In genomic region chr16:17469742-17470001, GRCh38 we compare ENCODE assay signal across 10 cellular contexts. TPM values are rescaled to one million over a fixed set of nuclear protein-coding genes. Genes with fewer than 3 reads are reported as not detected.
DNase-seq lines count a peak whose midpoint lies in the region; ATAC-seq, FAIRE-seq and TF ChIP-seq lines count a peak whose summit lies in the region.
"Had no signal": no experiment of that assay in that cellular context is flagged by ENCODE, and none has a peak within 500 bp of the region (broad histone marks: within the 10 kb centered on the region; RNA-seq: fewer than 3 reads in every experiment).

No MANE protein-coding gene starts in this region.

- TF ChIP-seq POLR2A in upper lobe of left lung (IDR thresholded peaks at IDR 0.05) = no peak

- H3K36me3 ChIP-seq in astrocyte (ENCODE audit: insufficient read depth, low read length) (peaks cover 4% of the 10 kb centered on the region), upper lobe of left lung (no peaks in the 10 kb centered on the region)

- peaks cover 7% of the 10 kb centered on the region for H3K27me3 ChIP-seq in astrocyte (ENCODE audit: insufficient read depth, low read length)
- H3K27me3 ChIP-seq in upper lobe of left lung = no peaks in the 10 kb centered on the region

- ATAC-seq in upper lobe of left lung (ENCODE audit: low FRiP score in 2 of 2) = no peak
- ATAC-seq in HG02623 (IDR thresholded peaks at IDR 0.05; ENCODE audit: unreplicated experiment) = no peak
- ATAC-seq: K562 had no signal

- H3K9me3 ChIP-seq in astrocyte (ENCODE audit: insufficient read depth, low read depth, low read length) (no peaks in the 10 kb centered on the region), upper lobe of left lung (no peaks in the 10 kb centered on the region)

- 8 to 10% methylated on average over 7 of the region's 7 CpGs for WGBS in upper lobe of left lung, 2 donors

- H3K79me2 ChIP-seq in astrocyte (ENCODE audit: insufficient read depth, low read length) = peaks cover 55% of the 10 kb centered on the region

- intact Hi-C loops in activated naive CD4-positive, alpha-beta T cell treated with anti-CD3 and anti-CD28 coated beads for 36 hours (cut with micrococcal nuclease) = loop anchor here (2.0 to 5.0 kb wide), 6 partner anchors 107 to 1442 kb away; no protein-coding TSS in a partner anchor

- FAIRE-seq in astrocyte (lab: Jason Lieb, UNC) = no peak
- FAIRE-seq: G401.6, K562 had no signal

- peaks cover 2% of the 10 kb centered on the region for H3K27me3 Mint-ChIP-seq in activated naive CD4-positive, alpha-beta T cell treated with anti-CD3 and anti-CD28 coated beads for 36 hours (ENCODE audit: low read depth)
- H3K27me3 Mint-ChIP-seq in astrocyte (ENCODE audit: low read depth, unreplicated experiment) = peaks cover 9% of the 10 kb centered on the region
- peaks cover 22% of the 10 kb centered on the region for H3K27me3 Mint-ChIP-seq in mesothelial cell of epicardium (ENCODE audit: low read depth)

- H3K4me2 ChIP-seq in astrocyte (ENCODE audit: low read length) = peak overlapping the region; percentile 96

- no peak for DNase-seq in activated naive CD4-positive, alpha-beta T cell treated with anti-CD3 and anti-CD28 coated beads for 36 hours
- DNase-seq in activated naive CD4-positive, alpha-beta T cell (lab: John Stamatoyannopoulos, UW) = no peak
- DNase-seq in astrocyte (ENCODE audit: low read depth) = no peak
- no peak for DNase-seq in mesothelial cell of epicardium (ENCODE audit: low spot score in 2 of 2, unreplicated experiment in 2 of 2)
- DNase-seq in upper lobe of left lung = no peak
- no peak for DNase-seq in DMS153 treated with DMSO at 0.1 percent for 48 hours (lab: John Stamatoyannopoulos, UW; ENCODE audit: unreplicated experiment)
- no peak for DNase-seq in stimulated activated CD4-positive, alpha-beta T cell treated with anti-CD3 and anti-CD28 coated beads, Interleukin-1b, Interleukin-23, amount 100 ng/mL, for 48 hours

- H3K4me1 ChIP-seq in astrocyte (ENCODE audit: insufficient read depth, low read length) (peaks cover 26% of the 10 kb centered on the region), upper lobe of left lung (peaks cover 22 to 40% (median 31%) of the 10 kb centered on the region in 4 donors)

- H3K27ac Mint-ChIP-seq in activated naive CD4-positive, alpha-beta T cell treated with anti-CD3 and anti-CD28 coated beads for 36 hours = peak overlapping the region; percentile 50
- H3K27ac Mint-ChIP-seq in astrocyte (ENCODE audit: unreplicated experiment) (peak overlapping the region; percentile 90), mesothelial cell of epicardium (peak overlapping the region; percentile 43)

- H4K20me1 ChIP-seq in astrocyte (ENCODE audit: insufficient read depth, low read length) = peaks cover 51% of the 10 kb centered on the region

- H3K36me3 Mint-ChIP-seq in activated naive CD4-positive, alpha-beta T cell treated with anti-CD3 and anti-CD28 coated beads for 36 hours (ENCODE audit: low read depth) = peaks cover 2% of the 10 kb centered on the region
- no peaks in the 10 kb centered on the region for H3K36me3 Mint-ChIP-seq in astrocyte (ENCODE audit: low read depth, unreplicated experiment)
- H3K36me3 Mint-ChIP-seq in mesothelial cell of epicardium = no peaks in the 10 kb centered on the region

- H3K9ac ChIP-seq in astrocyte (ENCODE audit: low read length) = peak overlapping the region; percentile 91

- H3K4me3 ChIP-seq in astrocyte (ENCODE audit: insufficient read depth, low read depth, low read length) (peak overlapping the region; percentile 78), upper lobe of left lung (peak overlapping the region; percentile 12 to 80 (median 60))
- H3K4me3 ChIP-seq: K562 had no signal

- H3K4me1 Mint-ChIP-seq in activated naive CD4-positive, alpha-beta T cell treated with anti-CD3 and anti-CD28 coated beads for 36 hours (ENCODE audit: low read depth) = peaks cover 44% of the 10 kb centered on the region
- H3K4me1 Mint-ChIP-seq in astrocyte (ENCODE audit: low read depth, unreplicated experiment) (peaks cover 31% of the 10 kb centered on the region), mesothelial cell of epicardium (peaks cover 53% of the 10 kb centered on the region)

- TF ChIP-seq CTCF in astrocyte (IDR thresholded peaks at IDR 0.05; ENCODE audit: insufficient read depth, low read depth, low read length) = no peak
- TF ChIP-seq CTCF in mesothelial cell of epicardium (IDR thresholded peaks at IDR 0.05; ENCODE audit: unreplicated experiment) = no peak
- no peak for TF ChIP-seq CTCF in upper lobe of left lung (IDR thresholded peaks at IDR 0.05)

- H3K4me3 Mint-ChIP-seq in activated naive CD4-positive, alpha-beta T cell treated with anti-CD3 and anti-CD28 coated beads for 36 hours = peak overlapping the region; percentile 78
- H3K4me3 Mint-ChIP-seq in astrocyte (ENCODE audit: unreplicated experiment) (peak overlapping the region; percentile 91), mesothelial cell of epicardium (peak overlapping the region; percentile 73)

- CTCF ChIA-PET in activated naive CD4-positive, alpha-beta T cell treated with anti-CD3 and anti-CD28 coated beads for 36 hours (lab: Charles Lee) = interaction anchor here (0.9 to 4.0 kb wide), 4 partner anchors 45 to 275 kb away, joined by 3 to 30 read pairs (median 8); no protein-coding TSS in a partner anchor

- H2AFZ ChIP-seq in astrocyte (ENCODE audit: low read depth, low read length) = peak overlapping the region; percentile 39

- peak overlapping the region; percentile 59 for H3K27ac ChIP-seq in astrocyte (ENCODE audit: low read depth, low read length)
- H3K27ac ChIP-seq in upper lobe of left lung = peak overlapping the region in 1 of 4 donors; percentile 82

- no peak for TF ChIP-seq EP300 in upper lobe of left lung (IDR thresholded peaks at IDR 0.05)

- no peaks in the 10 kb centered on the region for H3K9me3 Mint-ChIP-seq in activated naive CD4-positive, alpha-beta T cell treated with anti-CD3 and anti-CD28 coated beads for 36 hours
- H3K9me3 Mint-ChIP-seq in astrocyte (ENCODE audit: unreplicated experiment) (no peaks in the 10 kb centered on the region), mesothelial cell of epicardium (no peaks in the 10 kb centered on the region)

RNA-seq across cellular contexts. Expression of gene XYLT1, which starts 1.1 kb away (rescaled TPM):
- 1 to 10 TPM; 3.3 to 4.5 TPM for total RNA-seq in activated naive CD4-positive, alpha-beta T cell treated with anti-CD3 and anti-CD28 coated beads for 36 hours
- total RNA-seq in astrocyte (22.9 and 28.5 TPM in 2 replicates), mesothelial cell of epicardium (11.8 to 15.2 TPM (median 13.0 TPM) in 3 replicates), upper lobe of left lung (10 to 100 TPM in 1 of 6 donors, 1 to 10 TPM in 5; 3.0 to 26.2 (median 6.8) TPM)
